ENCODE assay signal across 12 cellular contexts in the genomic region with DNA sequence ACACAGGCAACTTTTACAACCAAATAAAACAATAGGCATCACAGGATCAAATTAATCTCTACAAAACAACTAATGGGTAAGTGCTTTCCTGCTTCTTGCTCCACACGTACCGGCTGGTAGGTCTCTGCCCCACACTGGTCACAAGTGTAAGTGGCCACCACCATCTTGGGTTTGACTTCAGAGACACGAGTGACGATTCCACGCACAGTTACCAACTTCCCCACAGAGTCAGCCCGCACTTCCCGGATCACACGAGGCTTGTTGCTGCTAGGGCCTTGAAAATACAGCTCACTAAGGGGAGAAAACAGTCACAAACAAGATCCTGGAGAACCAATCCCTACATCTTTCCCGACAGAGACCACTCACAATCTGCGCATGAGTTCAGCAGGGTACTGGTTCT. TPM values are rescaled to one million over a fixed set of nuclear protein-coding genes. Genes with fewer than 3 reads are reported as not detected.
DNase-seq lines count a peak whose midpoint lies in the region; ATAC-seq and TF ChIP-seq lines count a peak whose summit lies in the region.
"Had no signal": no experiment of that assay in that cellular context is flagged by ENCODE, and none has a peak within 500 bp of the region (broad histone marks: within the 10 kb centered on the region; RNA-seq: fewer than 3 reads in every experiment).

No MANE protein-coding gene starts in this region.

- H3K9me3 Mint-ChIP-seq in activated T-cell treated with anti-CD3 and anti-CD28 coated beads, Interleukin-2, amount 50 U/mL, for 24 hours, result no peaks in the 10 kb centered on the region
- no peaks in the 10 kb centered on the region for H3K9me3 Mint-ChIP-seq in stimulated activated effector memory CD8-positive, alpha-beta T cell treated with anti-CD3 and anti-CD28 coated beads, Interleukin-12 subunit alpha, Interleukin-12 subunit beta, amount 100 ng/mL, for 72 hours

- H3K27ac ChIP-seq in hepatocyte, result peak overlapping the region; percentile 30

- peak overlapping the region; percentile 88 for H3K4me2 ChIP-seq in hepatocyte

- H3K36me3 Mint-ChIP-seq in activated T-cell treated with anti-CD3 and anti-CD28 coated beads, Interleukin-2, amount 50 U/mL, for 24 hours (ENCODE audit: low read depth), result peaks cover 85% of the 10 kb centered on the region
- peaks cover 4% of the 10 kb centered on the region for H3K36me3 Mint-ChIP-seq in T-helper 17 cell (ENCODE audit: low read depth)
- H3K36me3 Mint-ChIP-seq in stimulated activated effector memory CD8-positive, alpha-beta T cell treated with anti-CD3 and anti-CD28 coated beads, Interleukin-12 subunit alpha, Interleukin-12 subunit beta, amount 100 ng/mL, for 72 hours, result peaks cover 92% of the 10 kb centered on the region

- no peak overlapping the region for H2AFZ ChIP-seq in hepatocyte

- ATAC-seq in T-helper 17 cell (no peak), HG03439 (IDR thresholded peaks at IDR 0.05; ENCODE audit: unreplicated experiment) (no peak)
- ATAC-seq in stimulated activated effector memory CD8-positive, alpha-beta T cell treated with anti-CD3 and anti-CD28 coated beads, Interleukin-12 subunit alpha, Interleukin-12 subunit beta, amount 100 ng/mL, for 72 hours, result no peak

- no peaks in the 10 kb centered on the region for H3K27me3 Mint-ChIP-seq in activated T-cell treated with anti-CD3 and anti-CD28 coated beads, Interleukin-2, amount 50 U/mL, for 24 hours
- H3K27me3 Mint-ChIP-seq in T-helper 17 cell, result no peaks in the 10 kb centered on the region

- H3K27ac Mint-ChIP-seq in activated T-cell treated with anti-CD3 and anti-CD28 coated beads, Interleukin-2, amount 50 U/mL, for 24 hours, result peak overlapping the region; percentile 99
- peak overlapping the region; percentile 96 for H3K27ac Mint-ChIP-seq in T-helper 17 cell
- peak overlapping the region; percentile 98 for H3K27ac Mint-ChIP-seq in stimulated activated effector memory CD8-positive, alpha-beta T cell treated with anti-CD3 and anti-CD28 coated beads, Interleukin-12 subunit alpha, Interleukin-12 subunit beta, amount 100 ng/mL, for 72 hours

- H3K27me3 ChIP-seq in hepatocyte, result no peaks in the 10 kb centered on the region

- WGBS in hepatocyte (ENCODE audit: low lambda C conversion rate, missing lambda C conversion rate), result 96% methylated on average over 10 of the region's 10 CpGs

- DNase-seq in activated T-cell treated with anti-CD3 and anti-CD28 coated beads, Interleukin-2, amount 50 U/mL, for 24 hours, result no peak
- DNase-seq in activated T-cell treated with anti-CD3 and anti-CD28 coated beads for 4 hours (no peak), T-helper 17 cell (no peak), hepatocyte (ENCODE audit: low spot score) (no peak), HT-29 (ENCODE audit: low spot score) (no peak)
- DNase-seq in stimulated activated effector memory CD8-positive, alpha-beta T cell treated with anti-CD3 and anti-CD28 coated beads, Interleukin-12 subunit alpha, Interleukin-12 subunit beta, amount 100 ng/mL, for 72 hours (ENCODE audit: low spot score in 2 of 2), result no peak
- no peak for DNase-seq in stimulated activated CD4-positive, alpha-beta T cell treated with anti-CD3 and anti-CD28 coated beads, Interleukin-1b, Interleukin-23, amount 100 ng/mL, for 48 hours
- DNase-seq: hypothalamus; NK-92 treated with Interleukin-12 subunit alpha and Interleukin-12 subunit beta, amount 100 ng/mL, for 24 hours; stimulated activated CD4-positive, alpha-beta T cell treated with anti-CD3 and anti-CD28 coated beads, Interleukin-2, amount 100 ng/mL, for 24 hours; substantia nigra had no signal

- peaks cover 2% of the 10 kb centered on the region for H4K20me1 ChIP-seq in hepatocyte (ENCODE audit: insufficient read depth, poor library complexity, severe bottlenecking)

- H3K9me2 ChIP-seq in hepatocyte (replicated peaks; ENCODE audit: insufficient read depth), result no peaks in the 10 kb centered on the region

- peaks cover 49% of the 10 kb centered on the region for H3K79me2 ChIP-seq in hepatocyte

- peaks cover 55% of the 10 kb centered on the region for H3K4me1 Mint-ChIP-seq in activated T-cell treated with anti-CD3 and anti-CD28 coated beads, Interleukin-2, amount 50 U/mL, for 24 hours (ENCODE audit: low read depth)
- H3K4me1 Mint-ChIP-seq in T-helper 17 cell, result peaks cover 40% of the 10 kb centered on the region
- H3K4me1 Mint-ChIP-seq in stimulated activated effector memory CD8-positive, alpha-beta T cell treated with anti-CD3 and anti-CD28 coated beads, Interleukin-12 subunit alpha, Interleukin-12 subunit beta, amount 100 ng/mL, for 72 hours, result peaks cover 57% of the 10 kb centered on the region

- peaks cover 10% of the 10 kb centered on the region for H3K4me1 ChIP-seq in hepatocyte (ENCODE audit: insufficient read depth)

- H3K4me3 ChIP-seq in hepatocyte, result no peak overlapping the region

- H3K36me3 ChIP-seq in hepatocyte (replicated peaks; ENCODE audit: insufficient read depth, low read depth), result no peaks in the 10 kb centered on the region

- H3K4me3 Mint-ChIP-seq in activated T-cell treated with anti-CD3 and anti-CD28 coated beads, Interleukin-2, amount 50 U/mL, for 24 hours, result peak overlapping the region; percentile 97
- peak overlapping the region; percentile 94 for H3K4me3 Mint-ChIP-seq in T-helper 17 cell
- H3K4me3 Mint-ChIP-seq in stimulated activated effector memory CD8-positive, alpha-beta T cell treated with anti-CD3 and anti-CD28 coated beads, Interleukin-12 subunit alpha, Interleukin-12 subunit beta, amount 100 ng/mL, for 72 hours, result peak overlapping the region; percentile 90

- H3K9me3 ChIP-seq in T-helper 17 cell (ENCODE audit: control insufficient read depth, low read length, poor library complexity, severe bottlenecking) (no peaks in the 10 kb centered on the region), hepatocyte (ENCODE audit: low read depth) (no peaks in the 10 kb centered on the region)

- no peak for TF ChIP-seq CTCF in hepatocyte (IDR thresholded peaks at IDR 0.05; ENCODE audit: poor library complexity)

RNA-seq across cellular contexts. Expression of a gene that starts 2.3 kb away (rescaled TPM):
- 100 to 1,000 TPM; 111 to 119 TPM for total RNA-seq in T-helper 17 cell
- total RNA-seq in hepatocyte, result 39.0 and 42.1 TPM in 2 replicates
- 49.3 and 57.5 TPM in 2 replicates for polyA plus RNA-seq in hepatocyte
- total RNA-seq in HT-29 (2014; rRNA removed; shearing (Covaris generic)), result 461 and 531 TPM in 2 replicates

RNA-seq across cellular contexts. Expression of a gene that starts 2.5 kb away (rescaled TPM):
- 1 to 10 TPM; 8.6 to 9.3 TPM for total RNA-seq in T-helper 17 cell
- 13.0 and 22.8 TPM in 2 replicates for total RNA-seq in hepatocyte
- polyA plus RNA-seq in hepatocyte, result 17.4 and 22.0 TPM in 2 replicates
- total RNA-seq in HT-29 (2014; rRNA removed; shearing (Covaris generic)), result 36.8 and 38.1 TPM in 2 replicates

RNA-seq across cellular contexts. Expression of a gene that starts 10.1 kb away (rescaled TPM):
- total RNA-seq in T-helper 17 cell, result 10 to 100 TPM; 62.5 to 64.7 TPM
- total RNA-seq in hepatocyte, result 41.9 and 53.7 TPM in 2 replicates
- 161 and 163 TPM in 2 replicates for polyA plus RNA-seq in hepatocyte
- total RNA-seq in HT-29 (2014; rRNA removed; shearing (Covaris generic)), result 111 and 128 TPM in 2 replicates

RNA-seq across cellular contexts. Expression of a gene that starts 17.4 kb away (rescaled TPM):
- 10 to 100 TPM; 42.3 to 45.2 TPM for total RNA-seq in T-helper 17 cell
- total RNA-seq in hepatocyte, result 30.1 and 35.6 TPM in 2 replicates
- 20.7 and 28.3 TPM in 2 replicates for polyA plus RNA-seq in hepatocyte
- total RNA-seq in HT-29 (2014; rRNA removed; shearing (Covaris generic)), result 22.2 and 23.6 TPM in 2 replicates

RNA-seq across cellular contexts. Expression of a gene that starts 20.2 kb away (rescaled TPM):
- total RNA-seq in T-helper 17 cell (10 to 100 TPM; 40.7 to 45.3 TPM), hepatocyte (13.3 and 29.2 TPM in 2 replicates)
- 44.2 and 44.3 TPM in 2 replicates for polyA plus RNA-seq in hepatocyte
- 45.0 and 65.5 TPM in 2 replicates for total RNA-seq in HT-29 (2014; rRNA removed; shearing (Covaris generic))
